In the genomic region with DNA sequence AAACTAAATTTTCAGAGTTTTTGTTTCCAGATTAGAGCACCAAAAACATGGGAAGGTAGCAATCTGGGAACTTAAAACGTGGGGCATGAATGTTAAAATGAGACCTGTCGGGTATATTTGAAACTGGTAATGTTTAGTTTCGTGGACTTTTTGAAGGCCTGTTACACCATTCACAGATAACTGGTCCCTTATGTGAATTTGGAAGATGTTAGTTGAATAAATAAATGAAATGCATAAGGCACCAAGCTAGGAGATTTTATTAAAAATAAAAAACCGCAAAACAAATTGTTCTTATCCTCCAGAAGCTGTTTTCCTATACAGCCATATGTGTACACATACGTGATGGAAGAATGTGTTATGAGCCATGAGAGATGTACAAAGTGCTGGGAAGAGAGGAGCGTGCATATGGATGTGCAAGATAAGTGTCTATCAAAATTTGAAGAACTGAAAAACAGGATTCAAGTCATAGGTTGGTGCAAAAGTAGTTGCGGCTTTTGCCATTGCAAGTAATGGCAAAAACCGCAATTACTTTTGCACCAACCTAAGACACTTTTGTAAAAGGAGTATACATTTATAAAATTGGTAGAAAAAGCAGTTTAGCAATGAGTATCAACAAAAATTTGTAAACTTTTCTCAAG, we compare ENCODE assay signal across 8 cellular contexts. TPM values are rescaled to one million over a fixed set of nuclear protein-coding genes. Genes with fewer than 3 reads are reported as not detected.
DNase-seq lines count a peak whose midpoint lies in the region; ATAC-seq and TF ChIP-seq lines count a peak whose summit lies in the region.

No MANE protein-coding gene starts in this region.

- CTCF ChIA-PET in CD4-positive, alpha-beta memory T cell (lab: Charles Lee; ENCODE audit: partially characterized antibody): interaction anchor here (1.1 to 4.3 kb wide), 3 partner anchors 19 to 200 kb away, joined by 3 to 38 read pairs (median 7); a partner anchor contains a TSS

- TF ChIP-seq POLR2A in adrenal gland (IDR thresholded peaks at IDR 0.05): no peak
- TF ChIP-seq POLR2A in right lobe of liver (IDR thresholded peaks at IDR 0.05): no peak

- peak overlapping the region in 1 of 2 donors; percentile 78 for H3K4me3 ChIP-seq in CD4-positive, alpha-beta memory T cell (ENCODE audit: low read length in 2 of 2)
- H3K4me3 ChIP-seq in Loucy (ENCODE audit: low read length, poor library complexity, severe bottlenecking) (peak overlapping the region; percentile 82), adrenal gland (peak overlapping the region in 2 of 4 donors; percentile 98), right lobe of liver (peak overlapping the region; percentile 87 to 92 (median 88))

- DNase-seq in CD4-positive, alpha-beta memory T cell: peak in 1 of 5 donors; percentile 1
- DNase-seq in adrenal gland (no peak), right lobe of liver (no peak), type B pancreatic cell (ENCODE audit: extremely low spot score, unreplicated experiment) (no peak), AG20443 (ENCODE audit: low spot score) (no peak)
- no peak for DNase-seq in activated effector memory CD4-positive, alpha-beta T cell treated with anti-CD3 and anti-CD28 coated beads, Interleukin-2, amount 50 U/mL, for 16 hours
- DNase-seq in stimulated activated CD8-positive, alpha-beta memory T cell treated with anti-CD3 and anti-CD28 coated beads, Interleukin-4, amount 100 ng/mL, for 48 hours: no peak

- no peak for ATAC-seq in right lobe of liver

- H3K4me1 Mint-ChIP-seq in CD4-positive, alpha-beta memory T cell: peaks cover 24 to 33% (median 31%) of the 10 kb centered on the region in 4 donors
- peaks cover 32% of the 10 kb centered on the region for H3K4me1 Mint-ChIP-seq in type B pancreatic cell (ENCODE audit: unreplicated experiment)

- peak overlapping the region; percentile 72 for H3K4me2 ChIP-seq in Loucy (ENCODE audit: low read depth, low read length, poor library complexity, severe bottlenecking)

- H3K4me3 Mint-ChIP-seq in CD4-positive, alpha-beta memory T cell: peak overlapping the region; percentile 84 to 89 (median 86)
- peak overlapping the region; percentile 88 for H3K4me3 Mint-ChIP-seq in type B pancreatic cell

- peaks cover 6% of the 10 kb centered on the region; the same call in 1 of the 2 replicates for H3F3A ChIP-seq in Loucy (ENCODE audit: low read depth)

- H3K79me2 ChIP-seq in Loucy (ENCODE audit: insufficient read depth, low read length): peaks cover 35% of the 10 kb centered on the region

- no peaks in the 10 kb centered on the region for H3K36me3 ChIP-seq in CD4-positive, alpha-beta memory T cell (ENCODE audit: insufficient read depth, low read length)
- H3K36me3 ChIP-seq in Loucy (ENCODE audit: insufficient read depth, low read length) (no peaks in the 10 kb centered on the region), adrenal gland (replicated peaks in 1 of 2) (no peaks in the 10 kb centered on the region), right lobe of liver (no peaks in the 10 kb centered on the region)

- H3K9me3 Mint-ChIP-seq in CD4-positive, alpha-beta memory T cell: no peaks in the 10 kb centered on the region
- no peaks in the 10 kb centered on the region for H3K9me3 Mint-ChIP-seq in type B pancreatic cell

- H3K27me3 Mint-ChIP-seq in CD4-positive, alpha-beta memory T cell: no peaks in the 10 kb centered on the region
- H3K27me3 Mint-ChIP-seq in type B pancreatic cell: no peaks in the 10 kb centered on the region

- POLR2A ChIA-PET in CD4-positive, alpha-beta memory T cell (lab: Charles Lee; ENCODE audit: partially characterized antibody): interaction anchor here (0.7 to 3.5 kb wide), 11 partner anchors 11 to 487 kb away, joined by 3 to 21 read pairs (median 4); a partner anchor contains a TSS

- no peaks in the 10 kb centered on the region for H3K9me2 ChIP-seq in Loucy (replicated peaks; ENCODE audit: low read depth, low read length)

- peak overlapping the region; percentile 74 for H2AFZ ChIP-seq in Loucy (ENCODE audit: low read length)

- no peaks in the 10 kb centered on the region for H3K9me3 ChIP-seq in CD4-positive, alpha-beta memory T cell (ENCODE audit: control insufficient read depth in 1 of 2, low read length in 2 of 2)
- no peaks in the 10 kb centered on the region for H3K9me3 ChIP-seq in Loucy (ENCODE audit: insufficient read depth, low read depth, low read length)
- H3K9me3 ChIP-seq in adrenal gland (replicated peaks in 1 of 3): no peaks in the 10 kb centered on the region
- H3K9me3 ChIP-seq in right lobe of liver: no peaks in the 10 kb centered on the region

- H3K4me1 ChIP-seq in CD4-positive, alpha-beta memory T cell (ENCODE audit: insufficient read depth, low read length): peaks cover 28% of the 10 kb centered on the region
- H3K4me1 ChIP-seq in Loucy (ENCODE audit: insufficient read depth, low read length, poor library complexity, severe bottlenecking): peaks cover 32% of the 10 kb centered on the region
- peaks cover 20 to 42% of the 10 kb centered on the region in 2 donors for H3K4me1 ChIP-seq in adrenal gland (replicated peaks in 1 of 2)
- peaks cover 0 to 41% (median 5%) of the 10 kb centered on the region in 4 donors for H3K4me1 ChIP-seq in right lobe of liver

- H3K9ac ChIP-seq in Loucy (ENCODE audit: low read depth, low read length, poor library complexity, severe bottlenecking): peak overlapping the region; percentile 66

- peak overlapping the region; percentile 62 for H3K27ac ChIP-seq in CD4-positive, alpha-beta memory T cell (ENCODE audit: low read depth, low read length)
- H3K27ac ChIP-seq in adrenal gland (peak overlapping the region in 4 of 5 donors; percentile 92 to 99 (median 94)), right lobe of liver (peak overlapping the region; percentile 90 to 95 (median 93))

- intact Hi-C loops in CD4-positive, alpha-beta memory T cell (cut with micrococcal nuclease): loop anchor here (1.0 to 5.0 kb wide), 6 partner anchors 20 to 1432 kb away; a partner anchor contains a TSS
- intact Hi-C loops in adrenal gland (cut with DNase I) (no loop called here), right lobe of liver (cut with DNase I) (no loop called here)

- WGBS in adrenal gland, 4 donors: 35 to 38% (median 36%) methylated on average over 8 of the region's 8 CpGs
- WGBS in right lobe of liver (ENCODE audit: insufficient coverage, low coverage, low lambda C conversion rate, missing lambda C conversion rate): 32% methylated on average over 8 of the region's 8 CpGs

- no peak for TF ChIP-seq CTCF in Loucy (conservative IDR thresholded peaks at IDR 0.05; ENCODE audit: low read length)
- TF ChIP-seq CTCF in adrenal gland (IDR thresholded peaks at IDR 0.05): no peak
- TF ChIP-seq CTCF in right lobe of liver (IDR thresholded peaks at IDR 0.05): no peak
- no peak for TF ChIP-seq CTCF in type B pancreatic cell (conservative IDR thresholded peaks at IDR 0.05)

- peak overlapping the region; percentile 82 to 92 (median 89) for H3K27ac Mint-ChIP-seq in CD4-positive, alpha-beta memory T cell
- H3K27ac Mint-ChIP-seq in type B pancreatic cell: peak overlapping the region; percentile 88

- H4K20me1 ChIP-seq in Loucy (ENCODE audit: insufficient read depth, low read length, poor library complexity, severe bottlenecking): peaks cover 14% of the 10 kb centered on the region

- H3K36me3 Mint-ChIP-seq in CD4-positive, alpha-beta memory T cell: peaks cover 0 to 1% of the 10 kb centered on the region in 2 donors
- peaks cover 6% of the 10 kb centered on the region for H3K36me3 Mint-ChIP-seq in type B pancreatic cell

- H3K27me3 ChIP-seq in CD4-positive, alpha-beta memory T cell (ENCODE audit: insufficient read depth, low read length): no peaks in the 10 kb centered on the region
- H3K27me3 ChIP-seq in Loucy (ENCODE audit: insufficient read depth, low read length, poor library complexity, severe bottlenecking) (no peaks in the 10 kb centered on the region), adrenal gland (no peaks in the 10 kb centered on the region), right lobe of liver (no peaks in the 10 kb centered on the region)

RNA-seq across cellular contexts. Expression of a gene that starts 0.7 kb away (rescaled TPM):
- total RNA-seq in CD4-positive, alpha-beta memory T cell: 10 to 100 TPM; 11.3 to 11.5 TPM
- polyA plus RNA-seq in CD4-positive, alpha-beta memory T cell: 10 to 100 TPM in 1 of 2 donors, 1 to 10 TPM in 1; 5.9 to 11.6 TPM
- total RNA-seq in adrenal gland (10 to 100 TPM in 6 of 8 donors, 1 to 10 TPM in 2; 7.0 to 18.1 (median 12.8) TPM), right lobe of liver (10 to 100 TPM; 12.7 to 17.8 (median 15.2) TPM), type B pancreatic cell (ENCODE audit: low replicate concordance) (25.3 and 31.6 TPM in 2 replicates)
- polyA plus RNA-seq in adrenal gland: 10 to 100 TPM; 15.5 to 24.5 (median 20.9) TPM
